In genomic region chr1:194289569-194290266, GRCh38 we compare ENCODE assay signal across 8 cellular contexts.
DNase-seq lines count a peak whose midpoint lies in the region; ATAC-seq and TF ChIP-seq lines count a peak whose summit lies in the region.

No MANE protein-coding gene starts in this region.

- peak overlapping the region; percentile 69 for H3K4me2 ChIP-seq in Karpas-422 (ENCODE audit: low read depth, low read length, poor library complexity, severe bottlenecking)

- H3K9me2 ChIP-seq in Karpas-422 (replicated peaks; ENCODE audit: insufficient read depth, low read length) = 0 out of 2 replicates have a peak, but pooled peaks cover 5% of the 10 kb centered on the region

- H2AFZ ChIP-seq in Karpas-422 (ENCODE audit: low read length) = no peak overlapping the region

- ATAC-seq in GM21528 (IDR thresholded peaks at IDR 0.05; ENCODE audit: low FRiP score, unreplicated experiment) = peak; percentile 99

- H3K9ac ChIP-seq in Karpas-422 (ENCODE audit: low read length) = no peak overlapping the region

- no peaks in the 10 kb centered on the region for H3K79me2 ChIP-seq in Karpas-422 (ENCODE audit: low read length)

- TF ChIP-seq CTCF in foreskin fibroblast (IDR thresholded peaks at IDR 0.05; ENCODE audit: low read depth, low read length) = no peak

- H4K20me1 ChIP-seq in Karpas-422 (ENCODE audit: insufficient read depth, low read depth, low read length) = no peaks in the 10 kb centered on the region

- peak overlapping the region; percentile 83 for H3K27ac ChIP-seq in Karpas-422 (ENCODE audit: low read length)

- H3K9me3 ChIP-seq in Karpas-422 (ENCODE audit: low read length) = no peaks in the 10 kb centered on the region

- H3K4me3 ChIP-seq in Karpas-422 (ENCODE audit: low read length) (0 out of 2 replicates have a peak overlapping the region, but pooled peaks have one; percentile 8), foreskin fibroblast (ENCODE audit: low read depth in 1 of 2, low read length in 2 of 2) (no peak overlapping the region), H7 (ENCODE audit: insufficient read depth, low read depth, low read length) (no peak overlapping the region)

- H3K36me3 ChIP-seq in Karpas-422 (ENCODE audit: insufficient read depth, low read length) (no peaks in the 10 kb centered on the region), H7 (replicated peaks; ENCODE audit: control insufficient read depth, insufficient read depth, low read length) (no peaks in the 10 kb centered on the region)

- H3K27me3 ChIP-seq in Karpas-422 (ENCODE audit: low read length) = no peaks in the 10 kb centered on the region
- no peaks in the 10 kb centered on the region; the same call in 1 of the 2 replicates for H3K27me3 ChIP-seq in H7 (ENCODE audit: control insufficient read depth, insufficient read depth, low read length)

- peaks cover 58% of the 10 kb centered on the region for H3K4me1 ChIP-seq in Karpas-422 (ENCODE audit: low read length)

- DNase-seq in DMS53 treated with DMSO at 0.1 percent for 48 hours (lab: John Stamatoyannopoulos, UW; ENCODE audit: unreplicated experiment) (peak; percentile 1), Karpas-422 (peak; percentile 94), foreskin fibroblast (no peak), OCI-M2 (lab: John Stamatoyannopoulos, UW; ENCODE audit: unreplicated experiment) (no peak), DMS153 treated with DMSO at 0.1 percent for 48 hours (lab: John Stamatoyannopoulos, UW; ENCODE audit: unreplicated experiment) (no peak), H7 (no peak)
- DNase-seq in activated naive CD4-positive, alpha-beta T cell treated with Interleukin-2 at 50 U/mL for 16 hours = peak; percentile 46

Comparison
In these comparisons a context has a peak if more than half of its experiments do, and no peak if none do; other contexts are left out.
1. DNase-seq: peak in DMS53 treated with DMSO at 0.1 percent for 48 hours (single experiment), Karpas-422 (single experiment) and activated naive CD4-positive, alpha-beta T cell treated with Interleukin-2 at 50 U/mL for 16 hours (single experiment); none in foreskin fibroblast (0 of 2), OCI-M2 (single experiment), DMS153 treated with DMSO at 0.1 percent for 48 hours (single experiment) and H7 (single experiment).